Comparison of ENCODE assay signal across 24 cellular contexts in genomic region chr4:1613099-1613495, GRCh38.
"Had no signal": no experiment of that assay in that cellular context is flagged by ENCODE, and none has a peak within 500 bp of the region (broad histone marks: within the 10 kb centered on the region; RNA-seq: fewer than 3 reads in every experiment).

No MANE protein-coding gene starts in this region.

- H3K9me3 ChIP-seq: SJSA1 had no signal

- ATAC-seq: K562 had no signal

- FAIRE-seq: K562, RCC 7860 had no signal

- H3K9ac ChIP-seq: KMS-11 had no signal

- H3K4me3 ChIP-seq: K562, SJSA1, SK-N-MC had no signal

- H3K4me2 ChIP-seq: KMS-11 had no signal

- DNase-seq: Kasumi-1, MM.1S, NCI-H1048, NCI-H1105 treated with DMSO at 0.1 percent for 48 hours, NCI-H1417 treated with DMSO at 0.1 percent for 48 hours, NCI-H146, NCI-H1694 treated with DMSO at 0.1 percent for 48 hours, NCI-H1930, NCI-H2081, NCI-H2107, NCI-H226, NCI-H446, NCI-H510A, NCI-H524 treated with DMSO at 0.1 percent for 48 hours, NCI-H69, NCI-H774, RPMI8226, SIG-M5 had no signal

- H3K27me3 ChIP-seq: SJSA1 had no signal

- H3K36me3 ChIP-seq: SJSA1 had no signal

- H3K4me1 ChIP-seq: SJSA1 had no signal

- H3K27ac ChIP-seq: HL-60, KMS-11, SJSA1, SK-N-MC had no signal
